ENCODE assay signal across 30 cellular contexts in genomic region chr5:171369056-171369455, GRCh38. TPM values are rescaled to one million over a fixed set of nuclear protein-coding genes. Genes with fewer than 3 reads are reported as not detected.
"Had no signal": no experiment of that assay in that cellular context is flagged by ENCODE, and none has a peak within 500 bp of the region (broad histone marks: within the 10 kb centered on the region; RNA-seq: fewer than 3 reads in every experiment).

No MANE protein-coding gene starts in this region.

- H3K4me3 Mint-ChIP-seq: dendritic cell treated with granulocyte-macrophage colony-stimulating factor and Interleukin-4, amounts not matched to agents 40 ng/mL and 50 ng/mL, for 4 days; memory B cell; mesothelial cell of epicardium; naive thymus-derived CD4-positive, alpha-beta T cell; nephron; stimulated activated memory B cell treated with anti-CD40 and anti-IgM and Interleukin-4, amounts not matched to agents 10 μg/mL and 1 μg/mL and 100 μg/mL, for 72 hours had no signal

- ATAC-seq: foreskin keratinocyte; gastroesophageal sphincter; heart left ventricle; left lobe of liver; naive thymus-derived CD4-positive, alpha-beta T cell; stimulated activated memory B cell treated with anti-CD40 and anti-IgM and Interleukin-4, amounts not matched to agents 10 μg/mL and 1 μg/mL and 100 μg/mL, for 72 hours; stimulated activated naive CD8-positive, alpha-beta T cell treated with anti-CD3 and anti-CD28 coated beads, Interleukin-15, Interleukin-2, amounts not matched to agents 100 U/mL and 50 U/mL, for 24 hours; upper lobe of right lung had no signal

- DNase-seq: colonic mucosa; effector CD8-positive, alpha-beta T cell; foreskin keratinocyte; heart left ventricle; naive thymus-derived CD4-positive, alpha-beta T cell; nucleus accumbens; sigmoid colon; stimulated activated CD4-positive, alpha-beta T cell treated with anti-CD3 and anti-CD28 coated beads, Interleukin-4, amount 100 ng/mL, for 4 hours; stimulated activated naive CD8-positive, alpha-beta T cell treated with anti-CD3 and anti-CD28 coated beads, Interleukin-15, Interleukin-2, amounts not matched to agents 100 U/mL and 50 U/mL, for 24 hours had no signal

- H3K36me3 ChIP-seq: colonic mucosa, esophagus muscularis mucosa, gastroesophageal sphincter, heart left ventricle, prostate gland, right atrium auricular region, sigmoid colon, spleen, thoracic aorta, tibial nerve, upper lobe of right lung, vagina had no signal

- H3K4me1 ChIP-seq: colonic mucosa, esophagus muscularis mucosa, foreskin keratinocyte, gastroesophageal sphincter, heart left ventricle, prostate gland, right atrium auricular region, sigmoid colon, tibial nerve, upper lobe of right lung, vagina had no signal

- H3K9me3 ChIP-seq: colonic mucosa, esophagus muscularis mucosa, gastroesophageal sphincter, heart left ventricle, prostate gland, right atrium auricular region, sigmoid colon, spleen, thoracic aorta, tibial nerve, upper lobe of right lung, vagina had no signal

- H3K9me3 Mint-ChIP-seq: dendritic cell treated with granulocyte-macrophage colony-stimulating factor and Interleukin-4, amounts not matched to agents 40 ng/mL and 50 ng/mL, for 4 days; memory B cell; mesothelial cell of epicardium; nephron; stimulated activated memory B cell treated with anti-CD40 and anti-IgM and Interleukin-4, amounts not matched to agents 10 μg/mL and 1 μg/mL and 100 μg/mL, for 72 hours had no signal

- H3K4me3 ChIP-seq: colonic mucosa, esophagus muscularis mucosa, gastroesophageal sphincter, heart left ventricle, hepatocyte, lung, prostate gland, right atrium auricular region, sigmoid colon, spleen, thoracic aorta, tibial nerve, upper lobe of right lung, vagina had no signal

- FAIRE-seq: endothelial cell of umbilical vein, islet of Langerhans had no signal

- H3K27ac ChIP-seq: colonic mucosa, esophagus muscularis mucosa, foreskin keratinocyte, gastroesophageal sphincter, heart left ventricle, hepatocyte, prostate gland, right atrium auricular region, sigmoid colon, spleen, thoracic aorta, tibial nerve, upper lobe of right lung, vagina had no signal

- H3K36me3 Mint-ChIP-seq: mesothelial cell of epicardium; naive thymus-derived CD4-positive, alpha-beta T cell; stimulated activated memory B cell treated with anti-CD40 and anti-IgM and Interleukin-4, amounts not matched to agents 10 μg/mL and 1 μg/mL and 100 μg/mL, for 72 hours had no signal

- H3K4me1 Mint-ChIP-seq: mesothelial cell of epicardium; naive thymus-derived CD4-positive, alpha-beta T cell; nephron had no signal

- H3K4me2 ChIP-seq: hepatocyte had no signal

- H3K79me2 ChIP-seq: hepatocyte had no signal

- H3K27me3 ChIP-seq: colonic mucosa, foreskin keratinocyte, hepatocyte, right atrium auricular region, upper lobe of right lung, vagina had no signal

- H3K27ac Mint-ChIP-seq: dendritic cell treated with granulocyte-macrophage colony-stimulating factor and Interleukin-4, amounts not matched to agents 40 ng/mL and 50 ng/mL, for 4 days; memory B cell; mesothelial cell of epicardium; naive thymus-derived CD4-positive, alpha-beta T cell; nephron; stimulated activated memory B cell treated with anti-CD40 and anti-IgM and Interleukin-4, amounts not matched to agents 10 μg/mL and 1 μg/mL and 100 μg/mL, for 72 hours had no signal

- H2AFZ ChIP-seq: hepatocyte had no signal

RNA-seq across cellular contexts. Expression of gene FGF18, which starts 50.4 kb away (rescaled TPM):
- total RNA-seq: epithelial cell of proximal tubule, foreskin keratinocyte, left lobe of liver had no signal
- polyA plus RNA-seq: foreskin keratinocyte; liver; naive thymus-derived CD4-positive, alpha-beta T cell had no signal
